In genomic region chr1:212218911-212219310, GRCh38 we compare ENCODE assay signal across 8 cellular contexts.
DNase-seq lines count a peak whose midpoint lies in the region; ATAC-seq and TF ChIP-seq lines count a peak whose summit lies in the region.

No MANE protein-coding gene starts in this region.

- H3K4me3 Mint-ChIP-seq in Caco-2 (ENCODE audit: unreplicated experiment): peak overlapping the region; percentile 62

- H3K36me3 Mint-ChIP-seq in Caco-2 (ENCODE audit: insufficient read depth, unreplicated experiment): peaks cover 10% of the 10 kb centered on the region

- H3K27me3 ChIP-seq in Caco-2 (replicated peaks; ENCODE audit: control insufficient read depth, insufficient read depth, low read length) (no peaks in the 10 kb centered on the region), adrenal gland (no peaks in the 10 kb centered on the region), right lobe of liver (no peaks in the 10 kb centered on the region)

- DNase-seq in Caco-2: no peak
- peak; percentile 51 to 71 for DNase-seq in cardiac fibroblast (ENCODE audit: low read depth in 2 of 2)
- DNase-seq in adrenal gland: no peak
- no peak for DNase-seq in C1 segment of cervical spinal cord (lab: John Stamatoyannopoulos, UW)
- DNase-seq in COLO668 (lab: John Stamatoyannopoulos, UW; ENCODE audit: unreplicated experiment): no peak
- DNase-seq in right lobe of liver: no peak

- TF ChIP-seq CTCF in Caco-2 (IDR thresholded peaks at IDR 0.05; ENCODE audit: insufficient read depth in 1 of 2, low read depth in 1 of 2, low read length in 1 of 2, severe bottlenecking in 1 of 2, unreplicated experiment in 1 of 2) (no peak), cardiac fibroblast (IDR thresholded peaks at IDR 0.05; ENCODE audit: low read depth, low read length) (no peak), adrenal gland (IDR thresholded peaks at IDR 0.05) (no peak), right lobe of liver (IDR thresholded peaks at IDR 0.05) (no peak)

- H3K4me3 ChIP-seq in Caco-2 (ENCODE audit: low read depth, low read length) (no peak overlapping the region), cardiac fibroblast (replicated peaks in 1 of 2; ENCODE audit: low read depth in 2 of 2, low read length in 2 of 2) (no peak overlapping the region), adrenal gland (no peak overlapping the region), right lobe of liver (no peak overlapping the region)

- intact Hi-C loops in Caco-2 (cut with micrococcal nuclease; ENCODE audit: unreplicated experiment): loop anchor here (1.0 to 2.0 kb wide), 2 partner anchors 66 to 72 kb away; partner anchors contain the start of gene PPP2R5A
- intact Hi-C loops in adrenal gland (cut with DNase I): no loop called here
- intact Hi-C loops in right lobe of liver (cut with DNase I): no loop called here

- peaks cover 41% of the 10 kb centered on the region for H3K4me1 Mint-ChIP-seq in Caco-2 (ENCODE audit: low read depth, unreplicated experiment)

- POLR2A ChIA-PET in Caco-2 (lab: Charles Lee): interaction anchor here (0.5 to 1.0 kb wide), 3 partner anchors 66 to 67 kb away, joined by 3 to 6 read pairs (median 6); no protein-coding TSS in a partner anchor

- H3K27ac ChIP-seq in adrenal gland: no peak overlapping the region
- no peak overlapping the region for H3K27ac ChIP-seq in right lobe of liver

- no peaks in the 10 kb centered on the region for H3K9me3 Mint-ChIP-seq in Caco-2 (ENCODE audit: unreplicated experiment)

- no peaks in the 10 kb centered on the region for H3K27me3 Mint-ChIP-seq in Caco-2 (ENCODE audit: insufficient read depth, unreplicated experiment)

- CTCF ChIA-PET in Caco-2 (lab: Charles Lee): interaction anchor here (0.7 to 1.3 kb wide), 4 partner anchors 10 to 183 kb away, joined by 3 to 6 read pairs (median 4); partner anchors contain the start of gene DTL

- BruUV-seq in Caco-2 (replicated peaks; lab: Mats Ljungman, UMichigan): no TSS peak

- H3K4me1 ChIP-seq in Caco-2: peaks cover 61% of the 10 kb centered on the region
- H3K4me1 ChIP-seq in adrenal gland (replicated peaks in 1 of 2): no peaks in the 10 kb centered on the region
- H3K4me1 ChIP-seq in right lobe of liver: no peaks in the 10 kb centered on the region

- peak; percentile 96 for ATAC-seq in GM19395 (IDR thresholded peaks at IDR 0.05; ENCODE audit: unreplicated experiment)
- ATAC-seq in HG03354 (IDR thresholded peaks at IDR 0.05; ENCODE audit: poor library complexity, severe bottlenecking, unreplicated experiment): peak; percentile 98
- no peak for ATAC-seq in right lobe of liver

- WGBS in adrenal gland, 4 donors: 40 to 57% (median 48%) methylated on average over 2 of the region's 2 CpGs
- 56% methylated on average over 2 of the region's 2 CpGs for WGBS in right lobe of liver (ENCODE audit: insufficient coverage, low coverage, low lambda C conversion rate, missing lambda C conversion rate)

- H3K9me3 ChIP-seq in Caco-2 (no peaks in the 10 kb centered on the region), adrenal gland (replicated peaks in 1 of 3) (no peaks in the 10 kb centered on the region), right lobe of liver (no peaks in the 10 kb centered on the region)

- no peaks in the 10 kb centered on the region for H3K36me3 ChIP-seq in Caco-2 (ENCODE audit: control insufficient read depth, insufficient read depth, low read length)
- no peaks in the 10 kb centered on the region for H3K36me3 ChIP-seq in adrenal gland (replicated peaks in 1 of 2)
- H3K36me3 ChIP-seq in right lobe of liver: no peaks in the 10 kb centered on the region

- TF ChIP-seq POLR2A in adrenal gland (IDR thresholded peaks at IDR 0.05) (no peak), right lobe of liver (IDR thresholded peaks at IDR 0.05) (no peak)

- H3K27ac Mint-ChIP-seq in Caco-2 (ENCODE audit: unreplicated experiment): peak overlapping the region; percentile 97

Comparison
In these comparisons a context has a peak if more than half of its experiments do, and no peak if none do; other contexts are left out.
1. DNase-seq: peak in cardiac fibroblast (2 of 2); none in Caco-2 (0 of 2), adrenal gland (0 of 7), C1 segment of cervical spinal cord (0 of 14), COLO668 (single experiment) and right lobe of liver (0 of 3).
2. ATAC-seq: peak in GM19395 (single experiment) and HG03354 (single experiment); none in right lobe of liver (0 of 4).